18 cellular contexts compared by ENCODE assay signal in genomic region chr17:62140836-62141235, GRCh38.
DNase-seq lines count a peak whose midpoint lies in the region; ATAC-seq, FAIRE-seq and TF ChIP-seq lines count a peak whose summit lies in the region.
"Had no signal": no experiment of that assay in that cellular context is flagged by ENCODE, and none has a peak within 500 bp of the region (broad histone marks: within the 10 kb centered on the region; RNA-seq: fewer than 3 reads in every experiment).

No MANE protein-coding gene starts in this region.

- H3K36me3 ChIP-seq in K562 (ENCODE audit: control insufficient read depth, insufficient read depth, low read length), result no peaks in the 10 kb centered on the region
- no peaks in the 10 kb centered on the region for H3K36me3 ChIP-seq in mucosa of descending colon (ENCODE audit: low read depth)
- H3K36me3 ChIP-seq in Karpas-422 (ENCODE audit: insufficient read depth, low read length), result no peaks in the 10 kb centered on the region
- H3K36me3 ChIP-seq: spleen had no signal

- H3K36me3 Mint-ChIP-seq in natural killer cell (peaks cover 7% of the 10 kb centered on the region), HFFc6 (ENCODE audit: low read depth) (peaks cover 5% of the 10 kb centered on the region)
- no peaks in the 10 kb centered on the region for H3K36me3 Mint-ChIP-seq in natural killer cell treated with Interleukin-12 subunit alpha and Interleukin-12 subunit beta and Interleukin-15 and Interleukin-18, amount 100 ng/mL, for 72 hours

- CTCF ChIA-PET in K562 (lab: Yijun Ruan, JAX; ENCODE audit: low intra/inter-chr PET ratio), result no interaction called here

- POLR2A ChIA-PET in K562 (lab: Yijun Ruan, JAX), result no interaction called here

- H3K9ac ChIP-seq in K562 (ENCODE audit: insufficient read depth in 1 of 2, low read depth in 2 of 2, low read length in 2 of 2) (no peak overlapping the region), Karpas-422 (ENCODE audit: low read length) (no peak overlapping the region)

- TF ChIP-seq EP300 in K562 (IDR thresholded peaks at IDR 0.05; ENCODE audit: low read length), result no peak

- no peak for DNase-seq in natural killer cell
- no peak for DNase-seq in natural killer cell treated with Interleukin-12 subunit alpha and Interleukin-12 subunit beta and Interleukin-15 and Interleukin-18, amount 100 ng/mL, for 72 hours (ENCODE audit: low spot score)
- DNase-seq in K562 (ENCODE audit: extremely low read depth in 1 of 4, low spot score in 3 of 4), result no peak
- DNase-seq in mucosa of descending colon, result peak; percentile 65 to 78 (median 71)
- DNase-seq in HFFc6, result no peak
- no peak for DNase-seq in Karpas-422
- no peak for DNase-seq in NK-92 (lab: John Stamatoyannopoulos, UW; ENCODE audit: unreplicated experiment)
- no peak for DNase-seq in globus pallidus (ENCODE audit: low spot score)
- DNase-seq: C1 segment of cervical spinal cord; DND-41; HCEC 1CT; naive thymus-derived CD8-positive, alpha-beta T cell; NCI-H446 treated with DMSO at 0.1 percent for 48 hours; spleen had no signal

- TF ChIP-seq RAD21 in K562 (CRISPR knock-in tag; conservative IDR thresholded peaks at IDR 0.05 in 1 of 2, IDR thresholded peaks at IDR 0.05 in 1 of 2), result no peak

- no peaks in the 10 kb centered on the region for H3K79me2 ChIP-seq in K562 (ENCODE audit: control insufficient read depth, insufficient read depth, low read length)
- H3K79me2 ChIP-seq in Karpas-422 (ENCODE audit: low read length), result no peaks in the 10 kb centered on the region

- no peak for TF ChIP-seq CTCF in natural killer cell (IDR thresholded peaks at IDR 0.05)
- TF ChIP-seq CTCF in K562 (IDR thresholded peaks at IDR 0.05 in 2 of 3, conservative IDR thresholded peaks at IDR 0.05 in 1 of 3; ENCODE audit: insufficient read depth in 2 of 3, low read depth in 1 of 3, low read length in 3 of 3), result no peak
- no peak for TF ChIP-seq CTCF in mucosa of descending colon (IDR thresholded peaks at IDR 0.05)
- TF ChIP-seq CTCF in HFFc6 (IDR thresholded peaks at IDR 0.05), result no peak

- in situ Hi-C loops in K562 (cut with MboI), result no loop called here

- WGBS in K562 (ENCODE audit: insufficient coverage, low coverage, missing lambda C conversion rate), result 86% methylated on average over 14 of the region's 14 CpGs

- H3K27ac Mint-ChIP-seq in natural killer cell, result no peak overlapping the region
- no peak overlapping the region for H3K27ac Mint-ChIP-seq in natural killer cell treated with Interleukin-12 subunit alpha and Interleukin-12 subunit beta and Interleukin-15 and Interleukin-18, amount 100 ng/mL, for 72 hours
- H3K27ac Mint-ChIP-seq in HFFc6, result no peak overlapping the region
- H3K27ac Mint-ChIP-seq: naive thymus-derived CD8-positive, alpha-beta T cell had no signal

- no peak overlapping the region for H3K4me3 ChIP-seq in K562
- no peak overlapping the region for H3K4me3 ChIP-seq in mucosa of descending colon
- H3K4me3 ChIP-seq in Karpas-422 (ENCODE audit: low read length), result no peak overlapping the region
- H3K4me3 ChIP-seq: A549, spleen had no signal

- no peak for ATAC-seq in natural killer cell
- ATAC-seq in natural killer cell treated with Interleukin-12 subunit alpha and Interleukin-12 subunit beta and Interleukin-15 and Interleukin-18, amount 100 ng/mL, for 72 hours, result no peak
- no peak for ATAC-seq in K562
- peak; percentile 90 for ATAC-seq in mucosa of descending colon
- ATAC-seq: naive thymus-derived CD8-positive, alpha-beta T cell had no signal

- H3K9me2 ChIP-seq in Karpas-422 (replicated peaks; ENCODE audit: insufficient read depth, low read length), result no peaks in the 10 kb centered on the region

- H4K20me1 ChIP-seq in K562 (replicated peaks; ENCODE audit: control insufficient read depth, insufficient read depth, low read length), result no peaks in the 10 kb centered on the region
- no peaks in the 10 kb centered on the region for H4K20me1 ChIP-seq in Karpas-422 (ENCODE audit: insufficient read depth, low read depth, low read length)

- peak overlapping the region; percentile 49; the same call in 1 of the 2 replicates for H2AFZ ChIP-seq in K562 (ENCODE audit: low read depth, low read length)
- no peak overlapping the region for H2AFZ ChIP-seq in Karpas-422 (ENCODE audit: low read length)

- H3K9me3 ChIP-seq in K562 (replicated peaks; ENCODE audit: control insufficient read depth, insufficient read depth, low read depth, low read length) (peaks cover 7% of the 10 kb centered on the region), mucosa of descending colon (no peaks in the 10 kb centered on the region), Karpas-422 (ENCODE audit: low read length) (no peaks in the 10 kb centered on the region)
- H3K9me3 ChIP-seq: A549, spleen had no signal

- intact Hi-C loops in natural killer cell (cut with micrococcal nuclease), result no loop called here
- intact Hi-C loops in K562 (cut with micrococcal nuclease), result no loop called here
- intact Hi-C loops in mucosa of descending colon (cut with DNase I, micrococcal nuclease), result no loop called here

- H3K27ac ChIP-seq in K562 (ENCODE audit: extremely low read depth, low read depth, low read length) (no peak overlapping the region), Karpas-422 (ENCODE audit: low read length) (no peak overlapping the region)
- H3K27ac ChIP-seq: A549, spleen had no signal

- peak overlapping the region; percentile 25 for H3K4me3 Mint-ChIP-seq in natural killer cell
- no peak overlapping the region for H3K4me3 Mint-ChIP-seq in natural killer cell treated with Interleukin-12 subunit alpha and Interleukin-12 subunit beta and Interleukin-15 and Interleukin-18, amount 100 ng/mL, for 72 hours
- H3K4me3 Mint-ChIP-seq in HFFc6, result no peak overlapping the region

- H3K27me3 ChIP-seq in K562 (ENCODE audit: control insufficient read depth in 2 of 2, insufficient read depth in 2 of 2, low read length in 2 of 2) (no peaks in the 10 kb centered on the region), Karpas-422 (ENCODE audit: low read length) (no peaks in the 10 kb centered on the region)

- H3K4me1 Mint-ChIP-seq in natural killer cell, result no peaks in the 10 kb centered on the region
- peaks cover 0 to 3% of the 10 kb centered on the region in 2 donors for H3K4me1 Mint-ChIP-seq in natural killer cell treated with Interleukin-12 subunit alpha and Interleukin-12 subunit beta and Interleukin-15 and Interleukin-18, amount 100 ng/mL, for 72 hours (ENCODE audit: low read depth in 2 of 2)
- H3K4me1 Mint-ChIP-seq in HFFc6 (ENCODE audit: low read depth), result no peaks in the 10 kb centered on the region

- H3K27me3 Mint-ChIP-seq in natural killer cell (ENCODE audit: low read depth in 2 of 2), result peaks cover 24 to 38% of the 10 kb centered on the region in 2 donors
- H3K27me3 Mint-ChIP-seq in natural killer cell treated with Interleukin-12 subunit alpha and Interleukin-12 subunit beta and Interleukin-15 and Interleukin-18, amount 100 ng/mL, for 72 hours, result peaks cover 16 to 21% of the 10 kb centered on the region in 2 donors
- H3K27me3 Mint-ChIP-seq in HFFc6 (ENCODE audit: insufficient read depth), result peaks cover 10% of the 10 kb centered on the region

- no TSS peak for BruUV-seq in K562 (replicated peaks; lab: Mats Ljungman, UMichigan)

- H3K4me1 ChIP-seq in K562 (replicated peaks in 1 of 2; ENCODE audit: control insufficient read depth in 2 of 2, insufficient read depth in 2 of 2, low read length in 2 of 2), result peaks cover 17 to 18% of the 10 kb centered on the region in 2 experiments; a peak in 4 of 5 replicates
- no peaks in the 10 kb centered on the region for H3K4me1 ChIP-seq in mucosa of descending colon (ENCODE audit: low read depth)
- H3K4me1 ChIP-seq in Karpas-422 (ENCODE audit: low read length), result no peaks in the 10 kb centered on the region
- H3K4me1 ChIP-seq: A549 had no signal

- H3K9me1 ChIP-seq in K562 (ENCODE audit: control insufficient read depth, insufficient read depth, low read length), result no peaks in the 10 kb centered on the region

- H3K9me3 Mint-ChIP-seq in natural killer cell, result no peaks in the 10 kb centered on the region
- H3K9me3 Mint-ChIP-seq in natural killer cell treated with Interleukin-12 subunit alpha and Interleukin-12 subunit beta and Interleukin-15 and Interleukin-18, amount 100 ng/mL, for 72 hours, result no peaks in the 10 kb centered on the region
- peaks cover 5% of the 10 kb centered on the region for H3K9me3 Mint-ChIP-seq in HFFc6

- no peak overlapping the region for H3K4me2 ChIP-seq in K562 (ENCODE audit: insufficient read depth, low read length)
- H3K4me2 ChIP-seq in Karpas-422 (ENCODE audit: low read depth, low read length, poor library complexity, severe bottlenecking), result no peak overlapping the region
- H3K4me2 ChIP-seq: A549 had no signal

- FAIRE-seq in K562 (lab: Jason Lieb, UNC), result no peak
- FAIRE-seq: A549, colon, GM18507, TTC549 had no signal

- no peak for TF ChIP-seq POLR2A in K562 (conservative IDR thresholded peaks at IDR 0.05)

TF ChIP-seq in K562, 482 proteins besides CTCF, POLR2A, EP300 and RAD21 (continues in another document):
- TF ChIP-seq TSC22D4 (tag; IDR thresholded peaks at IDR 0.05) (no peak), ARID3A (IDR thresholded peaks at IDR 0.05; ENCODE audit: borderline replicate concordance, low read depth, low read length) (no peak), ZNF778 (CRISPR knock-in tag; IDR thresholded peaks at IDR 0.05) (no peak), ZNF133 (CRISPR knock-in tag; IDR thresholded peaks at IDR 0.05) (no peak)

Comparison
In these comparisons a context has a peak if more than half of its experiments do, and no peak if none do; other contexts are left out.
1. DNase-seq: peak in mucosa of descending colon (3 of 3); none in natural killer cell (single experiment), natural killer cell treated with Interleukin-12 subunit alpha and Interleukin-12 subunit beta and Interleukin-15 and Interleukin-18, amount 100 ng/mL, for 72 hours (single experiment), K562 (0 of 4), HFFc6 (single experiment), Karpas-422 (single experiment), NK-92 (single experiment) and globus pallidus (single experiment).